ENCODE assay signal across 18 cellular contexts in genomic region chr1:59481915-59482505, GRCh38.
DNase-seq lines count a peak whose midpoint lies in the region; ATAC-seq and TF ChIP-seq lines count a peak whose summit lies in the region.
"Had no signal": no experiment of that assay in that cellular context is flagged by ENCODE, and none has a peak within 500 bp of the region (broad histone marks: within the 10 kb centered on the region; RNA-seq: fewer than 3 reads in every experiment).

No MANE protein-coding gene starts in this region.

- no CpG with 5 or more reads among the region's 3 CpGs for WGBS in neuronal stem cell (ENCODE audit: extremely low coverage in 2 of 2, insufficient read length in 2 of 2, insufficient replicate concordance in 1 of 2), 2 donors

- CTCF ChIA-PET in A673 (lab: Charles Lee): no interaction called here

- TF ChIP-seq CTCF in A673 (conservative IDR thresholded peaks at IDR 0.05; ENCODE audit: low read depth, low read length) (no peak), HFFc6 (IDR thresholded peaks at IDR 0.05) (no peak), fibroblast of villous mesenchyme (IDR thresholded peaks at IDR 0.05; ENCODE audit: insufficient read depth, low read depth, low read length) (no peak)

- peaks cover 12% of the 10 kb centered on the region for H3K9me3 Mint-ChIP-seq in HFFc6
- H3K9me3 Mint-ChIP-seq: endodermal cell, nephron progenitor cell had no signal

- no peak overlapping the region for H4K91ac ChIP-seq in neuronal stem cell (ENCODE audit: low read depth, low read length, poor library complexity)

- H3K4me1 ChIP-seq in A673 (ENCODE audit: insufficient read depth, low read length, poor library complexity, severe bottlenecking) (peaks cover 5% of the 10 kb centered on the region), neuronal stem cell (ENCODE audit: control insufficient read depth in 2 of 2, insufficient read depth in 1 of 2, low read depth in 1 of 2, low read length in 2 of 2) (no peaks in the 10 kb centered on the region)
- H3K4me1 ChIP-seq: prostate gland had no signal

- H4K8ac ChIP-seq in neuronal stem cell (ENCODE audit: low read depth, low read length): no peak overlapping the region

- H3K27me3 ChIP-seq in A673 (replicated peaks; ENCODE audit: insufficient read depth, low read depth, low read length, poor library complexity) (no peaks in the 10 kb centered on the region), neuronal stem cell (ENCODE audit: control insufficient read depth in 3 of 3, insufficient read depth in 3 of 3, low read depth in 1 of 3, low read length in 3 of 3) (no peaks in the 10 kb centered on the region)
- H3K27me3 ChIP-seq: foreskin keratinocyte had no signal

- H3K9me3 ChIP-seq in A673 (ENCODE audit: low read depth, low read length, poor library complexity, severe bottlenecking) (no peaks in the 10 kb centered on the region), neuronal stem cell (replicated peaks in 1 of 2; ENCODE audit: control insufficient read depth in 2 of 2, insufficient read depth in 1 of 2, low read depth in 1 of 2, low read length in 2 of 2) (no peaks in the 10 kb centered on the region)
- H3K9me3 ChIP-seq: prostate gland had no signal

- H3K9ac ChIP-seq in neuronal stem cell (ENCODE audit: low read depth, low read length, poor library complexity): no peak overlapping the region

- no peak overlapping the region for H2BK5ac ChIP-seq in neuronal stem cell (ENCODE audit: low read length)

- H2AFZ ChIP-seq in neuronal stem cell (ENCODE audit: low read length): no peak overlapping the region

- no TSS peak for BruUV-seq in A673 (replicated peaks; lab: Mats Ljungman, UMichigan)

- no peak overlapping the region for H3K23ac ChIP-seq in neuronal stem cell (ENCODE audit: low read depth, low read length, poor library complexity)

- H2BK120ac ChIP-seq in neuronal stem cell (ENCODE audit: low read depth, low read length): no peak overlapping the region

- ATAC-seq in HG02678 (IDR thresholded peaks at IDR 0.05; ENCODE audit: unreplicated experiment): no peak
- ATAC-seq: foreskin keratinocyte had no signal

- H3K4me2 ChIP-seq in neuronal stem cell (ENCODE audit: insufficient read depth, low read length, poor library complexity, severe bottlenecking): no peak overlapping the region

- no peak overlapping the region for H3K4me3 Mint-ChIP-seq in HFFc6
- H3K4me3 Mint-ChIP-seq: endodermal cell, nephron progenitor cell had no signal

- no peak overlapping the region for H2AK5ac ChIP-seq in neuronal stem cell (ENCODE audit: low read depth, low read length)

- H3K36me3 ChIP-seq in A673 (ENCODE audit: insufficient read depth, low read length, poor library complexity, severe bottlenecking) (no peaks in the 10 kb centered on the region), neuronal stem cell (replicated peaks in 1 of 2; ENCODE audit: control insufficient read depth in 2 of 2, insufficient read depth in 2 of 2, low read length in 2 of 2) (no peaks in the 10 kb centered on the region)
- H3K36me3 ChIP-seq: prostate gland had no signal

- no peak overlapping the region for H3K18ac ChIP-seq in neuronal stem cell (ENCODE audit: low read length)

- H3K27ac ChIP-seq in A673 (ENCODE audit: low read depth, low read length, poor library complexity, severe bottlenecking): no peak overlapping the region
- no peak overlapping the region for H3K27ac ChIP-seq in neuronal stem cell (replicated peaks; ENCODE audit: low read length)
- H3K27ac ChIP-seq: foreskin keratinocyte, prostate gland had no signal

- DNase-seq in A673 (ENCODE audit: low spot score) (peak; percentile 23), HFFc6 (peak; percentile 53), RPMI7951 (ENCODE audit: low read depth) (peak; percentile 82), fibroblast of villous mesenchyme (ENCODE audit: low read depth) (peak; percentile 37), NCI-H748 (lab: John Stamatoyannopoulos, UW; ENCODE audit: unreplicated experiment) (no peak), D341Med (ENCODE audit: low spot score) (no peak), neuronal stem cell (ENCODE audit: low spot score) (no peak)
- DNase-seq: activated naive CD4-positive, alpha-beta T cell treated with Interleukin-2 at 50 U/mL for 16 hours; activated T-cell treated with anti-CD3 and anti-CD28 coated beads for 4 hours; endodermal cell; foreskin keratinocyte; Karpas-422; kidney; mesendoderm; NCI-H1417 treated with DMSO at 0.1 percent for 48 hours; nephron progenitor cell had no signal

- no peak overlapping the region for H3K14ac ChIP-seq in neuronal stem cell (ENCODE audit: low read length)

- POLR2A ChIA-PET in A673 (lab: Charles Lee; ENCODE audit: low non-redundant PET): no interaction called here

- intact Hi-C loops in A673 (cut with micrococcal nuclease; ENCODE audit: unreplicated experiment): no loop called here

- peak overlapping the region; percentile 61 for H3K27ac Mint-ChIP-seq in HFFc6
- H3K27ac Mint-ChIP-seq: endodermal cell, nephron progenitor cell had no signal

- H3K4me3 ChIP-seq in A673 (ENCODE audit: low read depth, low read length, poor library complexity, severe bottlenecking): no peak overlapping the region
- H3K4me3 ChIP-seq in fibroblast of villous mesenchyme (ENCODE audit: low read depth, low read length): no peak overlapping the region
- no peak overlapping the region for H3K4me3 ChIP-seq in neuronal stem cell (ENCODE audit: low read length in 2 of 2)
- H3K4me3 ChIP-seq: prostate gland had no signal

- no peaks in the 10 kb centered on the region; the same call in 1 of the 2 replicates for H3K27me3 Mint-ChIP-seq in HFFc6 (ENCODE audit: insufficient read depth)

- no peak overlapping the region for H2BK12ac ChIP-seq in neuronal stem cell (ENCODE audit: low read length)

- H3K4ac ChIP-seq in neuronal stem cell (ENCODE audit: low read length): no peak overlapping the region

- peaks cover 14% of the 10 kb centered on the region for H3K36me3 Mint-ChIP-seq in HFFc6 (ENCODE audit: low read depth)

- H3K4me1 Mint-ChIP-seq in HFFc6 (ENCODE audit: low read depth): peaks cover 54% of the 10 kb centered on the region

- no peak overlapping the region for H2BK15ac ChIP-seq in neuronal stem cell (ENCODE audit: low read length)

- H3K79me1 ChIP-seq in neuronal stem cell (ENCODE audit: low read depth, low read length): no peaks in the 10 kb centered on the region

Comparison
In these comparisons a context has a peak if more than half of its experiments do, and no peak if none do; other contexts are left out.
1. DNase-seq: peak in A673 (single experiment), HFFc6 (single experiment), RPMI7951 (single experiment) and fibroblast of villous mesenchyme (single experiment); none in NCI-H748 (single experiment), D341Med (single experiment) and neuronal stem cell (single experiment).